In genomic region chr10:110872984-110873569, GRCh38 we compare ENCODE assay signal across 8 cellular contexts. TPM values are rescaled to one million over a fixed set of nuclear protein-coding genes. Genes with fewer than 3 reads are reported as not detected.
DNase-seq lines count a peak whose midpoint lies in the region; ATAC-seq and TF ChIP-seq lines count a peak whose summit lies in the region.

No MANE protein-coding gene starts in this region.

- CTCF ChIA-PET in Panc1 (lab: Charles Lee): interaction anchor here (1.0 kb wide), 1 partner anchor 21 kb away, joined by 3 read pairs; no protein-coding TSS in a partner anchor

- no peak for TF ChIP-seq POLR2A in erythroblast (IDR thresholded peaks at IDR 0.05; ENCODE audit: low read length)

- 1 to 2% (median 2%) methylated on average over 9 of the region's 9 CpGs for WGBS in psoas muscle, 3 donors

- BruUV-seq in Panc1 (replicated peaks; lab: Mats Ljungman, UMichigan): no TSS peak

- DNase-seq in Panc1 (ENCODE audit: low read depth, low spot score) (no peak), erythroblast (lab: John Stamatoyannopoulos, UW) (peak; percentile 50 to 76), psoas muscle (no peak), dermis blood vessel endothelial cell (no peak), Ammon's horn (ENCODE audit: low spot score) (no peak)

- TF ChIP-seq CTCF in GM12875 (IDR thresholded peaks at IDR 0.05; ENCODE audit: borderline replicate concordance, insufficient read depth, low read depth, low read length): no peak
- TF ChIP-seq CTCF in Panc1 (IDR thresholded peaks at IDR 0.05): no peak; the same call in 1 of the 2 replicates
- no peak for TF ChIP-seq CTCF in psoas muscle (IDR thresholded peaks at IDR 0.05)

- H3K4me1 ChIP-seq in Panc1 (ENCODE audit: control insufficient read depth, insufficient read depth, low read length) (peaks cover 16% of the 10 kb centered on the region), psoas muscle (peaks cover 22% of the 10 kb centered on the region)

- H3K9me3 ChIP-seq in Panc1 (ENCODE audit: control insufficient read depth, insufficient read depth, low read depth, low read length) (no peaks in the 10 kb centered on the region), psoas muscle (no peaks in the 10 kb centered on the region)

- peaks cover 3% of the 10 kb centered on the region; the same call in 1 of the 2 replicates for H3K36me3 ChIP-seq in Panc1 (ENCODE audit: control insufficient read depth, insufficient read depth, low read length)
- peaks cover 0 to 19% of the 10 kb centered on the region in 2 donors for H3K36me3 ChIP-seq in psoas muscle (ENCODE audit: insufficient read depth in 1 of 2, low read depth in 1 of 2)

- H3K4me3 ChIP-seq in GM12875 (ENCODE audit: low read depth, low read length): peak overlapping the region; percentile 85
- H3K4me3 ChIP-seq in Panc1 (ENCODE audit: low read depth in 2 of 2, low read length in 2 of 2): peak overlapping the region; percentile 63 to 72
- H3K4me3 ChIP-seq in psoas muscle: peak overlapping the region; percentile 96

- POLR2A ChIA-PET in Panc1 (lab: Charles Lee): interaction anchor here (0.5 to 0.7 kb wide), 3 partner anchors 45 to 1349 kb away, joined by 3 to 10 read pairs (median 6); no protein-coding TSS in a partner anchor

- peak overlapping the region; percentile 72 for H3K27ac ChIP-seq in Panc1 (ENCODE audit: low read length)
- peak overlapping the region; percentile 96 for H3K27ac ChIP-seq in psoas muscle

- in situ Hi-C loops in Panc1 (cut with HindIII; ENCODE audit: low pct_unique_long_range_greater_than_20kb, low sequenced_read_pairs): no loop called here

- no peaks in the 10 kb centered on the region for H3K27me3 ChIP-seq in Panc1 (ENCODE audit: control insufficient read depth, insufficient read depth, low read length)
- H3K27me3 ChIP-seq in psoas muscle (ENCODE audit: insufficient read depth in 3 of 3, low read length in 2 of 3): no peaks in the 10 kb centered on the region

- ATAC-seq in Panc1: no peak
- no peak for ATAC-seq in psoas muscle
- ATAC-seq in GM18868 (IDR thresholded peaks at IDR 0.05; ENCODE audit: unreplicated experiment): no peak
- ATAC-seq in HG02852 (IDR thresholded peaks at IDR 0.05; ENCODE audit: unreplicated experiment): no peak

- intact Hi-C loops in Panc1 (cut with micrococcal nuclease; ENCODE audit: unreplicated experiment): no loop called here
- intact Hi-C loops in psoas muscle (cut with DNase I): loop anchor here (5.0 kb wide), 3 partner anchors 46 to 71 kb away; no protein-coding TSS in a partner anchor

RNA-seq across cellular contexts. Expression of gene PDCD4, which starts 1.3 kb away (rescaled TPM):
- total RNA-seq in Panc1 (2021; ENCODE audit: unreplicated experiment): 33.6 TPM
- polyA plus RNA-seq in Panc1 (2012; ENCODE audit: insufficient read length): 44.0 TPM
- total RNA-seq in psoas muscle: 10 to 100 TPM; 11.3 to 19.7 (median 15.8) TPM
- polyA plus RNA-seq in psoas muscle: 10 to 100 TPM in 1 of 3 donors, 1 to 10 TPM in 2; 7.6 to 10.2 (median 8.9) TPM
- 171 and 200 TPM in 2 replicates for total RNA-seq in dermis blood vessel endothelial cell

RNA-seq across cellular contexts. Expression of gene BBIP1, which starts 45.9 kb away (rescaled TPM):
- 55.2 TPM for total RNA-seq in Panc1 (2021; ENCODE audit: unreplicated experiment)
- polyA plus RNA-seq in Panc1 (2012; ENCODE audit: insufficient read length): 21.2 TPM
- total RNA-seq in psoas muscle: 10 to 100 TPM; 14.8 to 22.3 (median 15.7) TPM
- polyA plus RNA-seq in psoas muscle: 10 to 100 TPM; 16.1 to 30.2 (median 19.2) TPM
- 16.7 and 29.7 TPM in 2 replicates for total RNA-seq in dermis blood vessel endothelial cell

RNA-seq across cellular contexts. Expression of gene SHOC2, which starts 46.3 kb away (rescaled TPM):
- total RNA-seq in Panc1 (2021; ENCODE audit: unreplicated experiment): 56.6 TPM
- 17.8 TPM for polyA plus RNA-seq in Panc1 (2012; ENCODE audit: insufficient read length)
- 10 to 100 TPM; 34.8 to 41.2 (median 37.6) TPM for total RNA-seq in psoas muscle
- 10 to 100 TPM; 20.0 to 45.8 (median 22.5) TPM for polyA plus RNA-seq in psoas muscle
- total RNA-seq in dermis blood vessel endothelial cell: 62.3 and 70.6 TPM in 2 replicates

Comparison
In these comparisons a context has a peak if more than half of its experiments do, and no peak if none do; other contexts are left out.
1. DNase-seq: peak in erythroblast (2 of 2); none in Panc1 (single experiment), psoas muscle (0 of 2), dermis blood vessel endothelial cell (single experiment) and Ammon's horn (single experiment).
2. Peak in every context shown above with its lines, with median percentiles within 50 percentile points of each other: H3K4me3 ChIP-seq.